In the genomic region with DNA sequence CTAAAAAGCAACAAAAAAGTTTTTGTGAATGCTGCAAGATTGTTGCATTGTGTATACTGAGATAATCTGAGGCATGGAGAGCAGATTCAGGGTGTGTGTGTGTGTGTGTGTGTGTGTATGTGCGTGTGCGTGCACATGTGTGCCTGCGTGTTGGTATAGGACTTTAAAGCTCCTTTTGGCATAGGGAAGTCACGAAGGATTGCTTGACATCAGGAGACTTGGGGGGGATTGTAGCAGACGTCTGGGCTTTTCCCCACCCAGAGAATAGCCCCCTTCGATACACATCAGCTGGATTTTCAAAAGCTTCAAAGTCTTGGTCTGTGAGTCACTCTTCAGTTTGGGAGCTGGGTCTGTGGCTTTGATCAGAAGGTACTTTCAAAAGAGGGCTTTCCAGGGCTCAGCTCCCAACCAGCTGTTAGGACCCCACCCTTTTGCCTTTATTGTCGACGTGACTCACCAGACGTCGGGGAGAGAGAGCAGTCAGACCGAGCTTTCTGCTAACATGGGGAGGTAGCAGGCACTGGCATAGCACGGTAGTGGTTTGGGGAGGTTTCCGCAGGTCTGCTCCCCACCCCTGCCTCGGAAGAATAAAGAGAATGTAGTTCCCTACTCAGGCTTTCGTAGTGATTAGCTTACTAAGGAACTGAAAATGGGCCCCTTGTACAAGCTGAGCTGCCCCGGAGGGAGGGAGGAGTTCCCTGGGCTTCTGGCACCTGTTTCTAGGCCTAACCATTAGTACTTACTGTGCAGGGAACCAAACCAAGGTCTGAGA, we compare ENCODE assay signal across 8 cellular contexts. TPM values are rescaled to one million over a fixed set of nuclear protein-coding genes. Genes with fewer than 3 reads are reported as not detected.
DNase-seq lines count a peak whose midpoint lies in the region; ATAC-seq and TF ChIP-seq lines count a peak whose summit lies in the region.

No MANE protein-coding gene starts in this region.

- H3K4me1 Mint-ChIP-seq in brain = peaks cover 75% of the 10 kb centered on the region

- CTCF ChIA-PET in AG04450 (lab: Charles Lee) = interaction anchor here (0.6 to 4.1 kb wide), 11 partner anchors 8 to 273 kb away, joined by 3 to 25 read pairs (median 3); no protein-coding TSS in a partner anchor

- DNase-seq in AG04450 (ENCODE audit: low read depth, low spot score) (peak; percentile 74), T1000 (lab: John Stamatoyannopoulos, UW) (peak; percentile 69), medulla oblongata (ENCODE audit: extremely low spot score) (peak; percentile 60), NCI-H1930 (lab: John Stamatoyannopoulos, UW) (no peak)
- DNase-seq in stimulated activated CD8-positive, alpha-beta memory T cell treated with anti-CD3 and anti-CD28 coated beads, Interleukin-4, amount 100 ng/mL, for 48 hours = peak; percentile 85

- H3K27me3 Mint-ChIP-seq in brain = peaks cover 64% of the 10 kb centered on the region

- peak overlapping the region; percentile 37 for H3K4me3 ChIP-seq in AG04450 (ENCODE audit: low read depth, low read length)

- no peaks in the 10 kb centered on the region; the same call in 1 of the 2 replicates for H3K9me3 ChIP-seq in AG04450 (ENCODE audit: control insufficient read depth, insufficient read depth, low read length)

- H3K27ac ChIP-seq in AG04450 (ENCODE audit: low read depth, low read length) = peak overlapping the region; percentile 53

- peak; percentile 40 for ATAC-seq in HG03442 (IDR thresholded peaks at IDR 0.05; ENCODE audit: unreplicated experiment)

- peaks cover 45% of the 10 kb centered on the region for H3K36me3 Mint-ChIP-seq in brain

- no peaks in the 10 kb centered on the region for H3K9me3 Mint-ChIP-seq in brain

- POLR2A ChIA-PET in AG04450 (lab: Yijun Ruan, JAX) = interaction anchor here (0.6 to 1.4 kb wide), 5 partner anchors 39 to 286 kb away, joined by 3 to 5 read pairs (median 4); no protein-coding TSS in a partner anchor

- H3K4me3 Mint-ChIP-seq in brain = peak overlapping the region; percentile 84 to 97 (median 96)

- peak overlapping the region; percentile 1 to 96 (median 88) for H3K27ac Mint-ChIP-seq in brain

- TF ChIP-seq CTCF in AG04450 (IDR thresholded peaks at IDR 0.05; ENCODE audit: low read depth, low read length) (no peak), brain (conservative IDR thresholded peaks at IDR 0.05) (no peak)

- peak; percentile 76 for TF ChIP-seq POLR2A in GM19193 (IDR thresholded peaks at IDR 0.05; ENCODE audit: extremely low read depth, insufficient read depth, insufficient read length)

- no peaks in the 10 kb centered on the region for H3K27me3 ChIP-seq in AG04450 (ENCODE audit: control insufficient read depth, insufficient read depth, low read length)

RNA-seq across cellular contexts. Expression of a gene that starts 4.7 kb away (rescaled TPM):
- polyA plus RNA-seq in AG04450 (2011; rRNA removed) (7.6 and 12.2 TPM in 2 replicates), brain (ENCODE audit: insufficient read depth, low read depth, low replicate concordance) (26.5 TPM)
- 16.1 and 29.2 TPM in 2 replicates for polyA minus RNA-seq in AG04450 (2011; rRNA and poly(A)+ RNA removed)

Comparison
In these comparisons a context has a peak if more than half of its experiments do, and no peak if none do; other contexts are left out.
1. DNase-seq: peak in AG04450 (single experiment), T1000 (single experiment), medulla oblongata (single experiment) and stimulated activated CD8-positive, alpha-beta memory T cell treated with anti-CD3 and anti-CD28 coated beads, Interleukin-4, amount 100 ng/mL, for 48 hours (single experiment); none in NCI-H1930 (0 of 2).